In the genomic region with DNA sequence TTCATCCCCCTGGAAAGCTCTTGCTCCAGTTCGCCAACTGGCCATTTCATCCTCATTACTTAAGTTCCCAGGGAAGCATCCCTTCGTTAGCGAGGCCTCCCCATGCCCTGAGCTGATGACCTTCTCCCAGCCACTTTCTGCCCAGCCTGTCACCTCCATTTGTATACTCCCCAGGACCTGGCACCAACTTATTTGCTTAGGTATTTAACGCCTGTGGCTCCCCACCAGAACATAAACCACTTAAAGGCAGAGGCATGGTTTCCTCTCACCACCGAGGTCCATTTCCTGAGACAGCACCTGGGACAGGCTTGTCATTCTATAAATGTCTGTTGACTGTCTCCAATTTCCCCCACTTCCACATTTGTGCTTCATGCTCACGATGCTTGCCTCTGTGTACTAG, we compare ENCODE assay signal across 24 cellular contexts.
A peak's percentile ranks its signal among the peaks of the same experiment; 100 is the strongest.
DNase-seq lines count a peak whose midpoint lies in the region; ATAC-seq and TF ChIP-seq lines count a peak whose summit lies in the region.
"Had no signal": no experiment of that assay in that cellular context is flagged by ENCODE, and none has a peak within 500 bp of the region (broad histone marks: within the 10 kb centered on the region; RNA-seq: fewer than 3 reads in every experiment).

No MANE protein-coding gene starts in this region.

- H3K4me1 Mint-ChIP-seq in IgD-negative memory B cell = peaks cover 23 to 50% (median 50%) of the 10 kb centered on the region in 3 donors

- ATAC-seq in DND-41 (ENCODE audit: insufficient read depth, low read depth) (peak; percentile 59), GM18867 (IDR thresholded peaks at IDR 0.05; ENCODE audit: unreplicated experiment) (peak; percentile 48)
- ATAC-seq: CD8-positive, alpha-beta T cell had no signal

- H3K27ac ChIP-seq in DND-41 (ENCODE audit: low read length) = no peak overlapping the region
- H3K27ac ChIP-seq: cardiac muscle cell, hepatocyte, neutrophil had no signal

- H3K36me3 Mint-ChIP-seq in IgD-negative memory B cell = peaks cover 5% of the 10 kb centered on the region
- H3K36me3 Mint-ChIP-seq: CD8-positive, alpha-beta T cell had no signal

- H3K27ac Mint-ChIP-seq in IgD-negative memory B cell = peak overlapping the region; percentile 0 to 75 (median 27)
- H3K27ac Mint-ChIP-seq: activated CD4-positive, alpha-beta T cell treated with anti-CD3 and anti-CD28 coated beads, Interleukin-2, amount 10 ng/mL, durations not matched to agents 24 days and 14 days; CD8-positive, alpha-beta T cell; type B pancreatic cell had no signal

- DNase-seq in DND-41 (peak; percentile 6), cerebellar nuclear complex (lab: John Stamatoyannopoulos, UW) (peak; percentile 37 to 82), GM19240 (ENCODE audit: insufficient read length, low spot score) (no peak), COLO829 (ENCODE audit: low spot score) (no peak), NCI-H226 (no peak), MG63 (no peak)
- DNase-seq: activated CD4-positive, alpha-beta T cell treated with anti-CD3 and anti-CD28 coated beads, Interleukin-2, amount 10 ng/mL, durations not matched to agents 24 days and 14 days; activated gamma-delta T cell treated with Interleukin-2 at 50 U/mL for 16 hours; CD8-positive, alpha-beta T cell; DMS53; GOT3; KBM-7; NCI-H1092 treated with DMSO at 0.1 percent for 48 hours; NCI-H2029; NCI-H510A; stimulated activated CD4-positive, alpha-beta T cell treated with anti-CD3 and anti-CD28 coated beads, Interleukin-4, amount 100 ng/mL, for 4 hours; SW 1271 had no signal

- TF ChIP-seq CTCF in DND-41 (IDR thresholded peaks at IDR 0.05; ENCODE audit: borderline replicate concordance, extremely low read depth, low read length, poor library complexity, severe bottlenecking) = no peak

- H4K20me1 ChIP-seq in DND-41 (ENCODE audit: insufficient read depth, low read length) = no peaks in the 10 kb centered on the region

- H2AFZ ChIP-seq in DND-41 (ENCODE audit: low read depth, low read length) = no peak overlapping the region
- H2AFZ ChIP-seq: hepatocyte had no signal

- no peaks in the 10 kb centered on the region for H3K27me3 Mint-ChIP-seq in IgD-negative memory B cell

- H3K4me3 ChIP-seq in DND-41 (ENCODE audit: low read depth in 1 of 2, low read length in 2 of 2) = no peak overlapping the region
- H3K4me3 ChIP-seq in MG63 = no peak overlapping the region
- H3K4me3 ChIP-seq: cardiac muscle cell, dorsolateral prefrontal cortex, hepatocyte had no signal

- H3K4me1 ChIP-seq in DND-41 (ENCODE audit: insufficient read depth, low read length) = no peaks in the 10 kb centered on the region

- no peaks in the 10 kb centered on the region for H3K79me2 ChIP-seq in DND-41 (ENCODE audit: insufficient read depth, low read length)
- H3K79me2 ChIP-seq: hepatocyte had no signal

- H3K9me3 ChIP-seq in DND-41 (ENCODE audit: insufficient read depth, low read length, severe bottlenecking) (no peaks in the 10 kb centered on the region), MG63 (no peaks in the 10 kb centered on the region)
- H3K9me3 ChIP-seq: neutrophil had no signal

- H3K36me3 ChIP-seq in DND-41 (ENCODE audit: insufficient read depth, low read length) (no peaks in the 10 kb centered on the region), MG63 (no peaks in the 10 kb centered on the region)
- H3K36me3 ChIP-seq: cardiac muscle cell, neutrophil had no signal

- no peak overlapping the region for H3K4me2 ChIP-seq in DND-41 (ENCODE audit: insufficient read depth, low read length)
- H3K4me2 ChIP-seq: hepatocyte had no signal

- peak overlapping the region; percentile 1 to 89 (median 46) for H3K4me3 Mint-ChIP-seq in IgD-negative memory B cell
- H3K4me3 Mint-ChIP-seq: activated CD4-positive, alpha-beta T cell treated with anti-CD3 and anti-CD28 coated beads, Interleukin-2, amount 10 ng/mL, durations not matched to agents 24 days and 14 days; CD8-positive, alpha-beta T cell; type B pancreatic cell had no signal

- no peaks in the 10 kb centered on the region for H3K9me3 Mint-ChIP-seq in IgD-negative memory B cell
- H3K9me3 Mint-ChIP-seq: activated CD4-positive, alpha-beta T cell treated with anti-CD3 and anti-CD28 coated beads, Interleukin-2, amount 10 ng/mL, durations not matched to agents 24 days and 14 days; CD8-positive, alpha-beta T cell; type B pancreatic cell had no signal

- H3K27me3 ChIP-seq in DND-41 (ENCODE audit: insufficient read depth, low read length, poor library complexity) (peaks cover 10% of the 10 kb centered on the region), MG63 (no peaks in the 10 kb centered on the region)
- H3K27me3 ChIP-seq: cardiac muscle cell, dorsolateral prefrontal cortex, hepatocyte, neutrophil had no signal

- H3K9ac ChIP-seq in DND-41 (ENCODE audit: low read depth, low read length) = no peak overlapping the region

Comparison
In these comparisons a context has a peak if more than half of its experiments do, and no peak if none do; other contexts are left out.
1. DNase-seq: peak in DND-41 (single experiment) and cerebellar nuclear complex (2 of 2); none in GM19240 (single experiment), COLO829 (single experiment), NCI-H226 (single experiment) and MG63 (single experiment).